Comparison of ENCODE assay signal across 8 cellular contexts in genomic region chr5:1522601-1523479, GRCh38. TPM values are rescaled to one million over a fixed set of nuclear protein-coding genes. Genes with fewer than 3 reads are reported as not detected.
DNase-seq lines count a peak whose midpoint lies in the region; ATAC-seq, FAIRE-seq and TF ChIP-seq lines count a peak whose summit lies in the region.

No MANE protein-coding gene starts in this region.

- DNase-seq in CD4-positive, CD25-positive, alpha-beta regulatory T cell: peak in 1 of 3 donors; percentile 26
- peak; percentile 27 for DNase-seq in activated CD4-positive, alpha-beta memory T cell treated with anti-CD3 and anti-CD28 coated beads, Interleukin-2, amount 10 ng/mL, durations not matched to agents 7 days and 5 days
- peak in 4 of 6 donors; percentile 17 to 80 (median 50) for DNase-seq in pancreas
- no peak for DNase-seq in NCI-H1105 treated with DMSO at 0.1 percent for 48 hours (lab: John Stamatoyannopoulos, UW)
- no peak for DNase-seq in AML-193 (lab: John Stamatoyannopoulos, UW)
- DNase-seq in H54 (ENCODE audit: insufficient read length, low spot score): no peak

- no peaks in the 10 kb centered on the region for H3K9me3 ChIP-seq in CD4-positive, CD25-positive, alpha-beta regulatory T cell (ENCODE audit: control insufficient read depth in 2 of 2, low read length in 2 of 2)
- H3K9me3 ChIP-seq in gastroesophageal sphincter: no peaks in the 10 kb centered on the region
- no peaks in the 10 kb centered on the region for H3K9me3 ChIP-seq in pancreas

- POLR2A ChIA-PET in activated CD4-positive, alpha-beta memory T cell treated with anti-CD3 and anti-CD28 coated beads, Interleukin-2, amount 10 ng/mL, durations not matched to agents 7 days and 5 days (lab: Charles Lee): interaction anchor here (1.0 to 2.2 kb wide), 8 partner anchors 10 to 270 kb away, joined by 3 to 17 read pairs (median 4); partner anchors contain the start of gene CLPTM1L

- no peak for ATAC-seq in CD4-positive, CD25-positive, alpha-beta regulatory T cell (ENCODE audit: low read depth in 2 of 2)
- ATAC-seq in HG02623 (IDR thresholded peaks at IDR 0.05; ENCODE audit: unreplicated experiment) (peak; percentile 10), gastroesophageal sphincter (peak; percentile 29), pancreas (peak in 3 of 4 donors; percentile 22 to 49 (median 23))

- intact Hi-C loops in pancreas (cut with DNase I): no loop called here

- peak overlapping the region in 2 of 3 donors; percentile 64 to 71 for H3K27ac Mint-ChIP-seq in CD4-positive, CD25-positive, alpha-beta regulatory T cell
- peak overlapping the region; percentile 54 for H3K27ac Mint-ChIP-seq in activated CD4-positive, alpha-beta memory T cell treated with anti-CD3 and anti-CD28 coated beads, Interleukin-2, amount 10 ng/mL, durations not matched to agents 7 days and 5 days

- no peaks in the 10 kb centered on the region for H3K36me3 Mint-ChIP-seq in CD4-positive, CD25-positive, alpha-beta regulatory T cell
- H3K36me3 Mint-ChIP-seq in activated CD4-positive, alpha-beta memory T cell treated with anti-CD3 and anti-CD28 coated beads, Interleukin-2, amount 10 ng/mL, durations not matched to agents 7 days and 5 days (ENCODE audit: low read depth): peaks cover 24% of the 10 kb centered on the region

- no peak overlapping the region for H3K27ac ChIP-seq in CD4-positive, CD25-positive, alpha-beta regulatory T cell (ENCODE audit: insufficient read depth, low read length, poor library complexity, severe bottlenecking)
- H3K27ac ChIP-seq in gastroesophageal sphincter: peak overlapping the region in 3 of 4 donors; percentile 89 to 93 (median 90)
- H3K27ac ChIP-seq in pancreas: no peak overlapping the region

- 29 to 46% methylated on average over 4 to 5 of the region's 63 CpGs for WGBS in gastroesophageal sphincter (ENCODE audit: low coverage in 1 of 2), 2 donors
- 6 to 8% methylated on average over 52 to 63 of the region's 63 CpGs for WGBS in pancreas, 2 donors

- H3K27me3 Mint-ChIP-seq in CD4-positive, CD25-positive, alpha-beta regulatory T cell: no peaks in the 10 kb centered on the region
- no peaks in the 10 kb centered on the region for H3K27me3 Mint-ChIP-seq in activated CD4-positive, alpha-beta memory T cell treated with anti-CD3 and anti-CD28 coated beads, Interleukin-2, amount 10 ng/mL, durations not matched to agents 7 days and 5 days

- TF ChIP-seq CTCF in gastroesophageal sphincter (IDR thresholded peaks at IDR 0.05) (no peak), pancreas (IDR thresholded peaks at IDR 0.05) (no peak)

- H3K9me3 Mint-ChIP-seq in CD4-positive, CD25-positive, alpha-beta regulatory T cell: no peaks in the 10 kb centered on the region
- H3K9me3 Mint-ChIP-seq in activated CD4-positive, alpha-beta memory T cell treated with anti-CD3 and anti-CD28 coated beads, Interleukin-2, amount 10 ng/mL, durations not matched to agents 7 days and 5 days: no peaks in the 10 kb centered on the region

- no peak for FAIRE-seq in pancreas (lab: Jason Lieb, UNC)
- no peak for FAIRE-seq in H54 (lab: Jason Lieb, UNC)

- CTCF ChIA-PET in activated CD4-positive, alpha-beta memory T cell treated with anti-CD3 and anti-CD28 coated beads, Interleukin-2, amount 10 ng/mL, durations not matched to agents 7 days and 5 days (lab: Charles Lee): interaction anchor here (1.5 kb wide), 1 partner anchor 14 kb away, joined by 7 read pairs; no protein-coding TSS in a partner anchor

- H3K4me3 ChIP-seq in CD4-positive, CD25-positive, alpha-beta regulatory T cell (ENCODE audit: low read depth, low read length): peak overlapping the region; percentile 44
- H3K4me3 ChIP-seq in gastroesophageal sphincter (peak overlapping the region; percentile 87 to 94), pancreas (peak overlapping the region; percentile 63 to 84 (median 73))

- peak overlapping the region; percentile 81 to 92 (median 89) for H3K4me3 Mint-ChIP-seq in CD4-positive, CD25-positive, alpha-beta regulatory T cell
- H3K4me3 Mint-ChIP-seq in activated CD4-positive, alpha-beta memory T cell treated with anti-CD3 and anti-CD28 coated beads, Interleukin-2, amount 10 ng/mL, durations not matched to agents 7 days and 5 days: peak overlapping the region; percentile 76

- no peak for TF ChIP-seq POLR2A in gastroesophageal sphincter (IDR thresholded peaks at IDR 0.05)
- TF ChIP-seq POLR2A in H54 (IDR thresholded peaks at IDR 0.05; ENCODE audit: low read depth, low read length): no peak

- H3K4me1 Mint-ChIP-seq in CD4-positive, CD25-positive, alpha-beta regulatory T cell: peaks cover 0 to 24% (median 15%) of the 10 kb centered on the region in 4 donors
- H3K4me1 Mint-ChIP-seq in activated CD4-positive, alpha-beta memory T cell treated with anti-CD3 and anti-CD28 coated beads, Interleukin-2, amount 10 ng/mL, durations not matched to agents 7 days and 5 days: peaks cover 44% of the 10 kb centered on the region

- H3K27me3 ChIP-seq in CD4-positive, CD25-positive, alpha-beta regulatory T cell (ENCODE audit: control insufficient read depth, insufficient read depth, low read length): no peaks in the 10 kb centered on the region
- H3K27me3 ChIP-seq in gastroesophageal sphincter: no peaks in the 10 kb centered on the region
- H3K27me3 ChIP-seq in pancreas: no peaks in the 10 kb centered on the region

- TF ChIP-seq EP300 in gastroesophageal sphincter (IDR thresholded peaks at IDR 0.05): no peak

- H3K36me3 ChIP-seq in CD4-positive, CD25-positive, alpha-beta regulatory T cell (ENCODE audit: control insufficient read depth, insufficient read depth, low read length): peaks cover 14% of the 10 kb centered on the region
- H3K36me3 ChIP-seq in gastroesophageal sphincter (peaks cover 0 to 26% of the 10 kb centered on the region in 2 donors), pancreas (no peaks in the 10 kb centered on the region)

- H3K4me1 ChIP-seq in CD4-positive, CD25-positive, alpha-beta regulatory T cell (ENCODE audit: control insufficient read depth, insufficient read depth, low read length, poor library complexity, severe bottlenecking): peaks cover 23% of the 10 kb centered on the region
- H3K4me1 ChIP-seq in gastroesophageal sphincter (peaks cover 0 to 33% (median 18%) of the 10 kb centered on the region in 3 donors), pancreas (no peaks in the 10 kb centered on the region)

RNA-seq across cellular contexts. Expression of gene LPCAT1, which starts 0.9 kb away (rescaled TPM):
- total RNA-seq in CD4-positive, CD25-positive, alpha-beta regulatory T cell: 34.7 TPM
- 10 to 100 TPM; 21.4 to 29.6 (median 24.2) TPM for polyA plus RNA-seq in CD4-positive, CD25-positive, alpha-beta regulatory T cell
- total RNA-seq in activated CD4-positive, alpha-beta memory T cell treated with anti-CD3 and anti-CD28 coated beads, Interleukin-2, amount 10 ng/mL, durations not matched to agents 7 days and 5 days: 10 to 100 TPM; 68.7 to 71.4 TPM
- total RNA-seq in gastroesophageal sphincter (10 to 100 TPM; 20.3 to 52.6 (median 31.8) TPM), pancreas (10 to 100 TPM in 2 of 6 donors, 1 to 10 TPM in 4; 6.5 to 26.1 (median 7.8) TPM)
- polyA plus RNA-seq in pancreas: 10 to 100 TPM; 19.2 to 19.7 TPM

Comparison
In these comparisons a context has a peak if more than half of its experiments do, and no peak if none do; other contexts are left out.
1. ATAC-seq: peak in HG02623 (single experiment), gastroesophageal sphincter (single experiment) and pancreas (3 of 4); none in CD4-positive, CD25-positive, alpha-beta regulatory T cell (0 of 2).
2. DNase-seq: peak in activated CD4-positive, alpha-beta memory T cell treated with anti-CD3 and anti-CD28 coated beads, Interleukin-2, amount 10 ng/mL, durations not matched to agents 7 days and 5 days (single experiment) and pancreas (4 of 6); none in NCI-H1105 treated with DMSO at 0.1 percent for 48 hours (single experiment), AML-193 (0 of 2) and H54 (single experiment).
3. H3K27ac ChIP-seq: peak in gastroesophageal sphincter (3 of 4); none in CD4-positive, CD25-positive, alpha-beta regulatory T cell (single experiment) and pancreas (0 of 4).
4. Peak in every context shown above with its lines, with median percentiles within 50 percentile points of each other: H3K4me3 ChIP-seq.